26 cellular contexts compared by ENCODE assay signal in the genomic region with DNA sequence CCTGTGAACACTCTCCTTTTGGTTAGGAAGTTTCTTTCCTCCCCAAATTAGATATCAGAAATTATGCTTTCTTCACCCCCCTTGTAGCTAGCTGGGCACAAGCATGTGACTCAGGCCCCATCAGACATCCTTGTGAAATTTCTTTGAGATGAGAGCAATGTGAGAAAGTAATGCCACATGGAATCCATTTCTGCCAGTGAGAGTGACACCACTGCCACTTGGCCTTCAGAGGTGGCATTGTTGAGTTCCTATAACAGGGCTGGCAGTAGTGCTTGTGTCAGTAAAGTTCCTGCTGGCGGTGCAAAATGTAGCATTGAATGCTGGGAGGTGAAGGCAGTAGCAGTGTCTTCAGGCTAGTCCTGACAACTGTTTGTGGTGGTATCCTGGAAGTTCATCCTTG.
A peak's percentile ranks its signal among the peaks of the same experiment; 100 is the strongest.
DNase-seq lines count a peak whose midpoint lies in the region; ATAC-seq, FAIRE-seq and TF ChIP-seq lines count a peak whose summit lies in the region.
"Had no signal": no experiment of that assay in that cellular context is flagged by ENCODE, and none has a peak within 500 bp of the region (broad histone marks: within the 10 kb centered on the region; RNA-seq: fewer than 3 reads in every experiment).

No MANE protein-coding gene starts in this region.

- no peaks in the 10 kb centered on the region for H3K27me3 ChIP-seq in GM23248 (replicated peaks; ENCODE audit: insufficient read depth)
- no peaks in the 10 kb centered on the region for H3K27me3 ChIP-seq in gastrocnemius medialis
- H3K27me3 ChIP-seq: hepatocyte, ovary had no signal

- no peaks in the 10 kb centered on the region for H3K79me2 ChIP-seq in GM23248 (ENCODE audit: insufficient read depth)
- H3K79me2 ChIP-seq: hepatocyte had no signal

- 0 to 5% methylated on average over 1 of the region's 1 CpG for WGBS in GM23248 (ENCODE audit: low coverage in 1 of 2, low lambda C conversion rate in 2 of 2, missing lambda C conversion rate in 2 of 2), 2 experiments
- WGBS in lower leg skin, 2 donors = 0 to 5% methylated on average over 1 of the region's 1 CpG

- H3K4me1 ChIP-seq in GM23248 (ENCODE audit: insufficient read depth) (peaks cover 25% of the 10 kb centered on the region), gastrocnemius medialis (peaks cover 23 to 24% of the 10 kb centered on the region in 2 donors)

- no peaks in the 10 kb centered on the region for H3F3A ChIP-seq in GM23248 (ENCODE audit: insufficient read depth)

- no peak overlapping the region for H3K27ac ChIP-seq in GM23248
- peak overlapping the region in 3 of 4 donors; percentile 12 to 39 (median 25) for H3K27ac ChIP-seq in gastrocnemius medialis
- H3K27ac ChIP-seq: hepatocyte, KMS-11, ovary had no signal

- TF ChIP-seq POLR2A in gastrocnemius medialis (IDR thresholded peaks at IDR 0.05) (no peak), lower leg skin (IDR thresholded peaks at IDR 0.05) (no peak), GM12892 (IDR thresholded peaks at IDR 0.05; ENCODE audit: low read depth, low read length) (no peak)

- H3K9ac ChIP-seq in GM23248 = no peak overlapping the region
- H3K9ac ChIP-seq: KMS-11 had no signal

- DNase-seq in GM23248 (peak; percentile 74), M059J (ENCODE audit: low read depth) (peak; percentile 26), fibroblast of gingiva (ENCODE audit: low read depth) (peak; percentile 28), gastrocnemius medialis (peak in 1 of 2 donors; percentile 33), SW 1271 (lab: John Stamatoyannopoulos, UW) (no peak), lower leg skin (ENCODE audit: low spot score in 2 of 2) (no peak), GM12892 (ENCODE audit: insufficient read length) (no peak)
- DNase-seq: activated CD4-positive, alpha-beta T cell treated with anti-CD3 and anti-CD28 coated beads, Interleukin-2, amount 50 U/mL, for 48 hours; activated CD4-positive, CD25-positive, alpha-beta regulatory T cell; activated naive CD4-positive, alpha-beta T cell treated with anti-CD3 and anti-CD28 coated beads, Interleukin-2, amount 10 ng/mL, durations not matched to agents 7 days and 5 days; effector CD4-positive, alpha-beta T cell; erythroblast; foreskin melanocyte; natural killer cell; NCI-H1694 treated with DMSO at 0.1 percent for 48 hours; NCI-H2171; NCI-H524; ovary; PC-3; SHP77; stimulated activated CD4-positive, alpha-beta T cell treated with anti-CD3 and anti-CD28 coated beads, Interleukin-12 subunit alpha, Interleukin-12 subunit beta, amount 100 ng/mL, for 4 hours; stimulated activated CD4-positive, alpha-beta T cell treated with anti-CD3 and anti-CD28 coated beads, Interleukin-4, amount 100 ng/mL, for 1 hour; substantia nigra had no signal

- TF ChIP-seq CTCF in gastrocnemius medialis (IDR thresholded peaks at IDR 0.05 in 4 of 5, conservative IDR thresholded peaks at IDR 0.05 in 1 of 5) (no peak), lower leg skin (IDR thresholded peaks at IDR 0.05) (no peak)

- H3K9me3 ChIP-seq in GM23248 (ENCODE audit: low read depth) (no peaks in the 10 kb centered on the region), gastrocnemius medialis (no peaks in the 10 kb centered on the region)
- H3K9me3 ChIP-seq: ovary had no signal

- H3K36me3 ChIP-seq in GM23248 (ENCODE audit: low read depth) (no peaks in the 10 kb centered on the region), gastrocnemius medialis (no peaks in the 10 kb centered on the region)
- H3K36me3 ChIP-seq: ovary had no signal

- no peak overlapping the region for H2AFZ ChIP-seq in GM23248
- H2AFZ ChIP-seq: hepatocyte had no signal

- no peaks in the 10 kb centered on the region for H3K9me2 ChIP-seq in GM23248 (ENCODE audit: insufficient read depth)

- ATAC-seq in gastrocnemius medialis = peak in 1 of 2 donors; percentile 80
- ATAC-seq: GM12878, natural killer cell, PC-3 had no signal

- in situ Hi-C loops in GM23248 (cut with MboI) = no loop called here
- in situ Hi-C loops in gastrocnemius medialis (cut with MboI; ENCODE audit: low sequenced_read_pairs in 4 of 4) = no loop called here

- no peaks in the 10 kb centered on the region for H4K20me1 ChIP-seq in GM23248 (ENCODE audit: insufficient read depth)

- intact Hi-C loops in gastrocnemius medialis (cut with DNase I; ENCODE audit: low total_unique reads) (no loop called here), lower leg skin (cut with DNase I; ENCODE audit: low total_unique reads) (no loop called here)

- FAIRE-seq in GM12892 (lab: Jason Lieb, UNC) = no peak
- FAIRE-seq: GM12878 had no signal

- H3K4me3 ChIP-seq in GM23248 (no peak overlapping the region), gastrocnemius medialis (no peak overlapping the region), lower leg skin (ENCODE audit: low read depth, poor library complexity, severe bottlenecking) (no peak overlapping the region)
- H3K4me3 ChIP-seq: GM12878, hepatocyte, ovary had no signal

- H3K4me2 ChIP-seq in GM23248 (ENCODE audit: unreplicated experiment) = no peak overlapping the region
- H3K4me2 ChIP-seq: hepatocyte, KMS-11 had no signal

Comparison
In these comparisons a context has a peak if more than half of its experiments do, and no peak if none do; other contexts are left out.
1. DNase-seq: peak in GM23248 (single experiment), M059J (single experiment) and fibroblast of gingiva (single experiment); none in SW 1271 (0 of 2), lower leg skin (0 of 2) and GM12892 (single experiment).